Comparison of ENCODE assay signal across 1 cellular context in genomic region chr1:22641906-22642636, GRCh38.
A peak's percentile ranks its signal among the peaks of the same experiment; 100 is the strongest.
TF ChIP-seq lines count a peak whose summit lies in the region.

No MANE protein-coding gene starts in this region.

TF ChIP-seq in HepG2, 621 proteins besides CTCF, POLR2A, EP300 and RAD21 (continued from another document):
- TF ChIP-seq ZNF18 (CRISPR knock-in tag; IDR thresholded peaks at IDR 0.05; ENCODE audit: insufficient replicate concordance) (no peak), ZNF768 (CRISPR knock-in tag; IDR thresholded peaks at IDR 0.05) (0 out of 2 replicates have a peak, but pooled peaks have one; percentile 30), GABPA (IDR thresholded peaks at IDR 0.05; ENCODE audit: low read depth, low read length) (no peak), GABPA (CRISPR knock-in tag; IDR thresholded peaks at IDR 0.05; ENCODE audit: low read depth) (no peak), CCAR2 (optimal IDR thresholded peaks at IDR 0.05; ENCODE audit: low read depth, low read length) (no peak), TEF (CRISPR knock-in tag; IDR thresholded peaks at IDR 0.05) (no peak), CC2D1A (CRISPR knock-in tag; IDR thresholded peaks at IDR 0.05) (no peak), ZSCAN22 (CRISPR knock-in tag; IDR thresholded peaks at IDR 0.05) (no peak), CERS6 (CRISPR knock-in tag; IDR thresholded peaks at IDR 0.05) (no peak), KLF16 (CRISPR knock-in tag; IDR thresholded peaks at IDR 0.05) (peak in 1 of 2 experiments; percentile 99; a peak in 2 of 4 replicates), CCDC6 (CRISPR knock-in tag; IDR thresholded peaks at IDR 0.05) (no peak), SP2 (CRISPR knock-in tag; IDR thresholded peaks at IDR 0.05) (no peak), AGO1 (IDR thresholded peaks at IDR 0.05; ENCODE audit: low read depth, low read length, poor library complexity, severe bottlenecking) (peak; percentile 32), HOMEZ (CRISPR knock-in tag; IDR thresholded peaks at IDR 0.05; ENCODE audit: low read depth) (no peak), ZNF543 (CRISPR knock-in tag; IDR thresholded peaks at IDR 0.05) (no peak), MXI1 (IDR thresholded peaks at IDR 0.05; ENCODE audit: borderline replicate concordance, low read depth, low read length) (no peak), TFE3 (CRISPR knock-in tag; IDR thresholded peaks at IDR 0.05) (no peak), XBP1 (CRISPR knock-in tag; IDR thresholded peaks at IDR 0.05) (no peak), TSC22D2 (CRISPR knock-in tag; IDR thresholded peaks at IDR 0.05; ENCODE audit: borderline replicate concordance) (no peak), NFE2L1 (CRISPR knock-in tag; IDR thresholded peaks at IDR 0.05; ENCODE audit: borderline replicate concordance) (no peak), ATF1 (CRISPR knock-in tag; IDR thresholded peaks at IDR 0.05) (no peak), ZNF441 (CRISPR knock-in tag; IDR thresholded peaks at IDR 0.05; ENCODE audit: borderline replicate concordance) (no peak), ZNF333 (CRISPR knock-in tag; IDR thresholded peaks at IDR 0.05; ENCODE audit: borderline replicate concordance) (no peak; the same call in 1 of the 2 replicates), ZNF678 (CRISPR knock-in tag; IDR thresholded peaks at IDR 0.05) (no peak), SRSF1 (optimal IDR thresholded peaks at IDR 0.05; ENCODE audit: low read depth, low read length) (peak; percentile 37), ZNF12 (CRISPR knock-in tag; IDR thresholded peaks at IDR 0.05) (no peak), HNF1B (CRISPR knock-in tag; IDR thresholded peaks at IDR 0.05) (0 out of 2 replicates have a peak, but pooled peaks have one; percentile 29), ZFP62 (CRISPR knock-in tag; IDR thresholded peaks at IDR 0.05) (no peak), ZNF567 (CRISPR knock-in tag; IDR thresholded peaks at IDR 0.05; ENCODE audit: borderline replicate concordance) (no peak), ZNF20 (CRISPR knock-in tag; IDR thresholded peaks at IDR 0.05) (no peak), ZNF33A (CRISPR knock-in tag; IDR thresholded peaks at IDR 0.05; ENCODE audit: borderline replicate concordance) (no peak), CREBL2 (CRISPR knock-in tag; IDR thresholded peaks at IDR 0.05; ENCODE audit: borderline replicate concordance) (no peak), ZFP91 (CRISPR knock-in tag; IDR thresholded peaks at IDR 0.05; ENCODE audit: borderline replicate concordance) (peak; percentile 19; the same call in 1 of the 2 replicates), CSRNP1 (CRISPR knock-in tag; IDR thresholded peaks at IDR 0.05) (no peak), ZSCAN31 (CRISPR knock-in tag; IDR thresholded peaks at IDR 0.05; ENCODE audit: low read depth) (no peak), ZNF460 (CRISPR knock-in tag; IDR thresholded peaks at IDR 0.05; ENCODE audit: borderline replicate concordance) (no peak), HDAC1 (CRISPR knock-in tag; IDR thresholded peaks at IDR 0.05) (no peak), KIAA2018 (CRISPR knock-in tag; IDR thresholded peaks at IDR 0.05; ENCODE audit: borderline replicate concordance) (no peak), GABPB1 (CRISPR knock-in tag; IDR thresholded peaks at IDR 0.05) (no peak), TP53 (CRISPR knock-in tag; conservative IDR thresholded peaks at IDR 0.05) (no peak)
